15 cellular contexts compared by ENCODE assay signal in genomic region chrX:114162068-114162735, GRCh38.
DNase-seq lines count a peak whose midpoint lies in the region; FAIRE-seq and TF ChIP-seq lines count a peak whose summit lies in the region.
"Had no signal": no experiment of that assay in that cellular context is flagged by ENCODE, and none has a peak within 500 bp of the region (broad histone marks: within the 10 kb centered on the region; RNA-seq: fewer than 3 reads in every experiment).

No MANE protein-coding gene starts in this region.

- CTCF ChIA-PET in HEK293T (lab: Yijun Ruan, JAX) = no interaction called here

- FAIRE-seq in keratinocyte (lab: Jason Lieb, UNC) = no peak
- FAIRE-seq in GM19239 (lab: Jason Lieb, UNC) = no peak
- FAIRE-seq: GM12891 had no signal

- H4K20me1 ChIP-seq in keratinocyte (ENCODE audit: control insufficient read depth, extremely low read depth, insufficient read depth, low read length) = no peaks in the 10 kb centered on the region

- H3K79me2 ChIP-seq in keratinocyte (ENCODE audit: control insufficient read depth, insufficient read depth, low read length) = no peaks in the 10 kb centered on the region

- TF ChIP-seq CTCF in GM12865 (IDR thresholded peaks at IDR 0.05; ENCODE audit: insufficient read depth, low read depth, low read length, missing control alignments) = peak; percentile 20
- peak in 2 of 3 experiments; percentile 23 to 39 for TF ChIP-seq CTCF in keratinocyte (optimal IDR thresholded peaks at IDR 0.05 in 1 of 3, IDR thresholded peaks at IDR 0.05 in 1 of 3, conservative IDR thresholded peaks at IDR 0.05 in 1 of 3; ENCODE audit: extremely low read depth in 1 of 3, insufficient read depth in 2 of 3, low read length in 3 of 3)

- no peak overlapping the region for H3K4me3 ChIP-seq in GM12865 (ENCODE audit: low read depth, low read length)
- no peak overlapping the region for H3K4me3 ChIP-seq in keratinocyte (ENCODE audit: control insufficient read depth in 2 of 3, extremely low read depth in 1 of 3, insufficient read depth in 2 of 3, low read depth in 1 of 3, low read length in 3 of 3)
- H3K4me3 ChIP-seq: adrenal gland, SK-N-MC had no signal

- H3K4me2 ChIP-seq in keratinocyte (ENCODE audit: control insufficient read depth, extremely low read depth, insufficient read depth, low read depth, low read length) = no peak overlapping the region

- dilution Hi-C loops in keratinocyte (cut with MboI; ENCODE audit: extremely low pct_ligation_motif_present, low sequenced_read_pairs) = no loop called here

- no peak overlapping the region for H3K9ac ChIP-seq in keratinocyte (ENCODE audit: control insufficient read depth, extremely low read depth, insufficient read depth, low read length)

- no peaks in the 10 kb centered on the region for H3K9me3 ChIP-seq in keratinocyte (ENCODE audit: control insufficient read depth, low read depth, low read length)
- H3K9me3 ChIP-seq: adrenal gland, neutrophil had no signal

- H3K27ac ChIP-seq in keratinocyte (ENCODE audit: control insufficient read depth, insufficient read depth, low read length) = no peak overlapping the region
- H3K27ac ChIP-seq: adrenal gland, neutrophil, SK-N-MC had no signal

- DNase-seq in GM12865 (ENCODE audit: low read depth) (peak; percentile 24), HEK293T (ENCODE audit: extremely low spot score) (peak; percentile 54), SK-N-DZ (ENCODE audit: low spot score) (peak; percentile 5), keratinocyte (ENCODE audit: low read depth, low spot score) (no peak), GM19239 (ENCODE audit: insufficient read length, low spot score) (no peak), AML-193 (lab: John Stamatoyannopoulos, UW) (no peak), C1 segment of cervical spinal cord (lab: John Stamatoyannopoulos, UW) (no peak)
- DNase-seq: activated CD4-positive, alpha-beta T cell treated with anti-CD3 and anti-CD28 coated beads for 36 hours; activated T-cell treated with anti-CD3 and anti-CD28 coated beads, Interleukin-2, amount 50 U/mL, for 24 hours; adrenal gland; HCEC 1CT; NCI-H1092 had no signal

- H2AFZ ChIP-seq in keratinocyte (ENCODE audit: control insufficient read depth, low read length) = no peak overlapping the region

- H3K27me3 ChIP-seq in keratinocyte (ENCODE audit: control insufficient read depth, extremely low read depth, insufficient read depth, low read length) = no peaks in the 10 kb centered on the region
- H3K27me3 ChIP-seq: neutrophil had no signal

- POLR2A ChIA-PET in HEK293T (lab: Yijun Ruan, JAX) = no interaction called here

- no peaks in the 10 kb centered on the region for H3K36me3 ChIP-seq in keratinocyte (ENCODE audit: control insufficient read depth in 2 of 2, extremely low read depth in 1 of 2, insufficient read depth in 2 of 2, low read length in 2 of 2)
- H3K36me3 ChIP-seq: adrenal gland, neutrophil had no signal

- no peaks in the 10 kb centered on the region for H3K4me1 ChIP-seq in keratinocyte (ENCODE audit: control insufficient read depth, extremely low read depth, insufficient read depth, low read length)
- H3K4me1 ChIP-seq: adrenal gland had no signal

- no peaks in the 10 kb centered on the region for H3K9me1 ChIP-seq in keratinocyte (ENCODE audit: control insufficient read depth, extremely low read depth, insufficient read depth, low read length)

TF ChIP-seq in HEK293T, 16 proteins besides CTCF, POLR2A, EP300 and RAD21:
- TF ChIP-seq TARDBP (IDR thresholded peaks at IDR 0.05) (no peak), ELF4 (IDR thresholded peaks at IDR 0.05) (no peak), SP1 (IDR thresholded peaks at IDR 0.05) (no peak), HDGF (IDR thresholded peaks at IDR 0.05; ENCODE audit: borderline replicate concordance) (no peak), ARNT (IDR thresholded peaks at IDR 0.05) (no peak), NFRKB (IDR thresholded peaks at IDR 0.05) (no peak)

Comparison
In these comparisons a context has a peak if more than half of its experiments do, and no peak if none do; other contexts are left out.
1. DNase-seq: peak in GM12865 (single experiment), HEK293T (single experiment) and SK-N-DZ (single experiment); none in keratinocyte (single experiment), GM19239 (single experiment), AML-193 (0 of 2) and C1 segment of cervical spinal cord (0 of 14).